In genomic region chr3:163779396-163780344, GRCh38 we compare ENCODE assay signal across 1 cellular context.
A peak's percentile ranks its signal among the peaks of the same experiment; 100 is the strongest.
TF ChIP-seq lines count a peak whose summit lies in the region.

No MANE protein-coding gene starts in this region.

TF ChIP-seq in HepG2, 621 proteins besides CTCF, POLR2A, EP300 and RAD21 (continued from another document):
- no peak for TF ChIP-seq ZFP36 (IDR thresholded peaks at IDR 0.05; ENCODE audit: borderline replicate concordance, low read depth, low read length, partially characterized antibody)
- TF ChIP-seq PRMT3 (CRISPR knock-in tag; IDR thresholded peaks at IDR 0.05; ENCODE audit: borderline replicate concordance, low read depth) = no peak
- TF ChIP-seq FOSL2 (CRISPR knock-in tag; IDR thresholded peaks at IDR 0.05) = peak; percentile 38; the same call in 1 of the 2 replicates
